Comparison of ENCODE assay signal across 9 cellular contexts in the genomic region with DNA sequence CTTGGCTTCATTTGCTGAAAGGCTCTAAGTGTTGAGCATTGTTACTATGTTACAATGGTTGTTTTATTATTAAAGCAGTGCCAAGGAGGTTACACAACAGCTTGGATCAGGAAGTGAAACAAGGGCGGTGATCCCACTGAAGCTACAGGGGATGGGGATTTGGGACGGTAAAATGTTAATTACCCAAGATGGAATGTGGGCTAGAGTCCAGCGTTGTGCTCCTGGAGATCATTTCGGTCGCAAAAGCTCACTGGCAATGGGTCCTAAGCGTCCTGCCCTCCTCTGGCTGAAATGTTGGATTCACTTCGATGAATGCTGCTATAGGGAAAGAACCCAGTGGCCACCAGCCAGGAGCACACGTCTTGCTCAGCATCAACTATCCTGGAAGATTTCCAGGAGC. TPM values are rescaled to one million over a fixed set of nuclear protein-coding genes. Genes with fewer than 3 reads are reported as not detected.
DNase-seq lines count a peak whose midpoint lies in the region; TF ChIP-seq lines count a peak whose summit lies in the region.
"Had no signal": no experiment of that assay in that cellular context is flagged by ENCODE, and none has a peak within 500 bp of the region (broad histone marks: within the 10 kb centered on the region; RNA-seq: fewer than 3 reads in every experiment).

No MANE protein-coding gene starts in this region.

- H3K36me3 ChIP-seq in Caco-2 (ENCODE audit: control insufficient read depth, insufficient read depth, low read length) (no peaks in the 10 kb centered on the region), ovary (no peaks in the 10 kb centered on the region)
- H3K36me3 ChIP-seq: SJSA1 had no signal

- H3K4me3 Mint-ChIP-seq in Caco-2 (ENCODE audit: unreplicated experiment) (peak overlapping the region; percentile 97), endothelial cell (ENCODE audit: unreplicated experiment) (peak overlapping the region; percentile 65)

- H3K4me1 ChIP-seq in Caco-2, result no peaks in the 10 kb centered on the region; the same call in 1 of the 2 replicates
- no peaks in the 10 kb centered on the region for H3K4me1 ChIP-seq in ovary (ENCODE audit: insufficient read depth)

- no peak overlapping the region for H3K27ac Mint-ChIP-seq in Caco-2 (ENCODE audit: unreplicated experiment)
- H3K27ac Mint-ChIP-seq in endothelial cell (ENCODE audit: unreplicated experiment), result peak overlapping the region; percentile 49

- H3K36me3 Mint-ChIP-seq in Caco-2 (ENCODE audit: insufficient read depth, unreplicated experiment) (peaks cover 10% of the 10 kb centered on the region), endothelial cell (ENCODE audit: low read depth, unreplicated experiment) (no peaks in the 10 kb centered on the region)

- CTCF ChIA-PET in Caco-2 (lab: Charles Lee), result interaction anchor here (0.9 kb wide), 1 partner anchor 514 kb away, joined by 3 read pairs; no protein-coding TSS in a partner anchor

- DNase-seq in Caco-2 (no peak), NCI-H2196 treated with DMSO at 0.1 percent for 48 hours (lab: John Stamatoyannopoulos, UW; ENCODE audit: unreplicated experiment) (peak; percentile 39), endothelial cell (ENCODE audit: low spot score) (no peak), ovary (peak in 4 of 5 donors; percentile 38 to 64 (median 48)), GM19238 (ENCODE audit: insufficient read length, low spot score) (no peak), NCI-H2081 treated with DMSO at 0.1 percent for 48 hours (lab: John Stamatoyannopoulos, UW) (no peak), SW480 (ENCODE audit: low spot score) (no peak), NCI-H774 (lab: John Stamatoyannopoulos, UW) (no peak)

- BruUV-seq in Caco-2 (replicated peaks; lab: Mats Ljungman, UMichigan), result no TSS peak

- H3K4me3 ChIP-seq in Caco-2 (ENCODE audit: low read depth, low read length) (no peak overlapping the region), ovary (no peak overlapping the region)

- POLR2A ChIA-PET in Caco-2 (lab: Charles Lee), result interaction anchor here (1.7 kb wide), 1 partner anchor 134 kb away, joined by 16 read pairs; the partner anchor contains the start of gene TNRC6B

- no peaks in the 10 kb centered on the region for H3K4me1 Mint-ChIP-seq in Caco-2 (ENCODE audit: low read depth, unreplicated experiment)
- peaks cover 15% of the 10 kb centered on the region for H3K4me1 Mint-ChIP-seq in endothelial cell (ENCODE audit: unreplicated experiment)

- H3K27me3 Mint-ChIP-seq in Caco-2 (ENCODE audit: insufficient read depth, unreplicated experiment) (peaks cover 8% of the 10 kb centered on the region), endothelial cell (ENCODE audit: unreplicated experiment) (peaks cover 7% of the 10 kb centered on the region)

- H3K9me3 ChIP-seq in Caco-2 (no peaks in the 10 kb centered on the region), ovary (no peaks in the 10 kb centered on the region)
- H3K9me3 ChIP-seq: SJSA1 had no signal

- WGBS in ovary, 3 donors, result 44 to 56% (median 44%) methylated on average over 8 of the region's 8 CpGs

- TF ChIP-seq EP300 in ovary (IDR thresholded peaks at IDR 0.05), result no peak

- no peaks in the 10 kb centered on the region for H3K27me3 ChIP-seq in Caco-2 (replicated peaks; ENCODE audit: control insufficient read depth, insufficient read depth, low read length)
- no peaks in the 10 kb centered on the region for H3K27me3 ChIP-seq in ovary
- H3K27me3 ChIP-seq: SJSA1 had no signal

- intact Hi-C loops in Caco-2 (cut with micrococcal nuclease; ENCODE audit: unreplicated experiment), result loop anchor here (5.0 kb wide), 1 partner anchor 149 kb away; no protein-coding TSS in a partner anchor
- intact Hi-C loops in ovary (cut with DNase I), result loop anchor here in 3 of 4 donors (10.0 kb wide), 3 partner anchors 142 to 302 kb away; partner anchors contain the start of gene ADSL (in 1 of the 3)

- H3K9me3 Mint-ChIP-seq in Caco-2 (ENCODE audit: unreplicated experiment) (no peaks in the 10 kb centered on the region), endothelial cell (ENCODE audit: unreplicated experiment) (no peaks in the 10 kb centered on the region)

- no peak overlapping the region for H3K27ac ChIP-seq in ovary

- TF ChIP-seq POLR2A in ovary (IDR thresholded peaks at IDR 0.05), result no peak

- TF ChIP-seq CTCF in Caco-2 (IDR thresholded peaks at IDR 0.05; ENCODE audit: insufficient read depth in 1 of 2, low read depth in 1 of 2, low read length in 1 of 2, severe bottlenecking in 1 of 2, unreplicated experiment in 1 of 2), result no peak
- TF ChIP-seq CTCF in endothelial cell (IDR thresholded peaks at IDR 0.05; ENCODE audit: unreplicated experiment), result no peak
- no peak for TF ChIP-seq CTCF in ovary (IDR thresholded peaks at IDR 0.05)

RNA-seq across cellular contexts. Expression of gene FAM83F, which starts 48.3 kb away (rescaled TPM):
- total RNA-seq in Caco-2 (2022) (17.1 and 20.0 TPM in 2 replicates), endothelial cell (ENCODE audit: unreplicated experiment) (3.5 TPM), ovary (1 to 10 TPM in 4 of 7 donors, under 1 TPM in 3; 0.20 to 3.4 (median 1.7) TPM)
- under 1 TPM; 0.12 to 0.51 TPM for polyA plus RNA-seq in ovary
- total RNA-seq: SJSA1 had no signal

Comparison
In these comparisons a context has a peak if more than half of its experiments do, and no peak if none do; other contexts are left out.
1. DNase-seq: peak in NCI-H2196 treated with DMSO at 0.1 percent for 48 hours (single experiment) and ovary (4 of 5); none in Caco-2 (0 of 2), endothelial cell (single experiment), GM19238 (single experiment), NCI-H2081 treated with DMSO at 0.1 percent for 48 hours (single experiment), SW480 (single experiment) and NCI-H774 (single experiment).